In the genomic region with DNA sequence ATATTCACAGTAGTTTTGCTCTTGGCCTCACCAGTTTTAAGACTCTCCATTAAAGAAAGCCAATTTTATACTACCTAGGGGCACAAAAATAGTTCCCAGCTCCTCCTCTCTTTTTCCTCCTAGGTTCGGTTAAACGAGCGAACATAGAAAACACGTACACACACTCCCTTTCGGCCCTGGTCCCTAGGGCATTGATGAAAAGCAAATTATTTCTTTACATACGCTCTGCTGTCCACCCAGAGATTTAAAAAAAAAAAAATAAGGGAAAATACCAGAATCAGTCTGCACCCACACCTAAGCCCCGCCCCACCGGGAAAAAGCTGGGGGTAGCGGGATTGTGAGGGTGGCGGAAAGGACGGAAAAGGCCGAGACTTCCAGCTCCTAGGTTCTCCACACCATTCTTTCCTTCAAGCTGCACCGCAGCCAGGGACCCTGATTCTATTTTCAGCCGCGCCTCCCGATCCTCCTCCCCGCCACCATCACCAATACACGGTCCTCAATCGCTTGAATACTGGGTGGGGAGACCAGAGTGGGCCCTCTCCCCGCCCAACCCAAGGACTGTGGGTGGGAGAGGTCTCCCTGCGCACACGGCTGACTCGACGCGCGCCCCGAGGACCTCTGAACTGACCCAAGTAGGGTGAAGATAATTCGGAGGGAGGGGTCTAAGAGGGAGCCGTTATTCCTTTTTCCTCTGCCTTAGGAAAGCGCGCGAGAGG, we compare ENCODE assay signal across 8 cellular contexts. TPM values are rescaled to one million over a fixed set of nuclear protein-coding genes. Genes with fewer than 3 reads are reported as not detected.
DNase-seq lines count a peak whose midpoint lies in the region; ATAC-seq, FAIRE-seq and TF ChIP-seq lines count a peak whose summit lies in the region.

No MANE protein-coding gene starts in this region.

- TF ChIP-seq POLR2A in H1 (IDR thresholded peaks at IDR 0.05; ENCODE audit: control extremely low read depth in 1 of 2, low read depth in 2 of 2, low read length in 2 of 2) = peak; percentile 65 to 69; a peak in 2 of 3 replicates

- no peak for TF ChIP-seq RAD21 in H1 (IDR thresholded peaks at IDR 0.05 in 1 of 2, conservative IDR thresholded peaks at IDR 0.05 in 1 of 2; ENCODE audit: low read depth in 2 of 2, low read length in 2 of 2)

- TF ChIP-seq EP300 in H1 (IDR thresholded peaks at IDR 0.05; ENCODE audit: borderline replicate concordance in 1 of 2, low read depth in 2 of 2, low read length in 2 of 2) = no peak

- H4K5ac ChIP-seq in H1 (ENCODE audit: insufficient read length, low read depth, low read length) = peak overlapping the region; percentile 87

- H2BK5ac ChIP-seq in H1 (ENCODE audit: low read depth, low read length) = peak overlapping the region; percentile 100

- no peak overlapping the region for H3K14ac ChIP-seq in H1 (ENCODE audit: insufficient read length)

- peak; percentile 75 for FAIRE-seq in GM19239 (lab: Jason Lieb, UNC)
- FAIRE-seq in H1 (lab: Jason Lieb, UNC) = no peak
- no peak for FAIRE-seq in urothelium cell line (lab: Jason Lieb, UNC)

- H3K79me1 ChIP-seq in H1 (ENCODE audit: low read depth, low read length) = no peaks in the 10 kb centered on the region; the same call in 1 of the 2 replicates

- intact Hi-C loops in CD4-positive, alpha-beta T cell (cut with DNase I, micrococcal nuclease) = loop anchor here in 1 of 2 experiments (10.0 kb wide), 1 partner anchor 922 kb away; the partner anchor contains the start of gene OLA1

- CTCF ChIA-PET in CD4-positive, alpha-beta T cell (lab: Charles Lee) = interaction anchor here (0.9 kb wide), 1 partner anchor 14 kb away, joined by 3 read pairs; the partner anchor contains the start of gene ATP5MC3
- CTCF ChIA-PET in T-cell (lab: Charles Lee) = interaction anchor here in 1 of 2 donors (0.9 kb wide), 1 partner anchor 12 kb away, joined by 4 read pairs; no protein-coding TSS in a partner anchor
- CTCF ChIA-PET in H1 (lab: Charles Lee; ENCODE audit: partially characterized antibody) = interaction anchor here (0.6 to 1.3 kb wide), 4 partner anchors 19 to 61 kb away, joined by 3 read pairs; no protein-coding TSS in a partner anchor

- no peaks in the 10 kb centered on the region for H3K27me3 Mint-ChIP-seq in CD4-positive, alpha-beta T cell
- no peaks in the 10 kb centered on the region for H3K27me3 Mint-ChIP-seq in T-cell

- no peak overlapping the region for H2AK5ac ChIP-seq in H1 (ENCODE audit: low read depth, low read length)

- peaks cover 14 to 59% of the 10 kb centered on the region in 2 experiments for H3K79me2 ChIP-seq in H1 (ENCODE audit: control insufficient read depth in 1 of 2, insufficient read depth in 2 of 2, low read length in 2 of 2)

- peak; percentile 1 for ATAC-seq in CD4-positive, alpha-beta T cell (ENCODE audit: poor library complexity)
- ATAC-seq in T-cell (replicated peaks in 1 of 4) = peak in 2 of 4 experiments; percentile 1 to 3

- H4K91ac ChIP-seq in H1 (replicated peaks; ENCODE audit: insufficient read length, low read length) = peak overlapping the region; percentile 66

- no peak overlapping the region for H2BK120ac ChIP-seq in H1 (replicated peaks; ENCODE audit: low read depth, low read length)

- H3K23me2 ChIP-seq in H1 (ENCODE audit: low read depth, low read length) = no peaks in the 10 kb centered on the region

- H3K56ac ChIP-seq in H1 (replicated peaks; ENCODE audit: insufficient read length, low read depth, low read length) = peak overlapping the region; percentile 85

- H3K9ac ChIP-seq in HUES48 (ENCODE audit: low read depth, low read length) (peak overlapping the region; percentile 94), H1 (replicated peaks in 1 of 4; ENCODE audit: extremely low read depth in 1 of 4, low read depth in 3 of 4, low read length in 3 of 4) (peak overlapping the region; percentile 77 to 99 (median 90)), mucosa of rectum (ENCODE audit: low read depth in 1 of 2, low read length in 2 of 2) (peak overlapping the region; percentile 100)

- H4K20me1 ChIP-seq in H1 (replicated peaks in 1 of 2; ENCODE audit: control insufficient read depth in 1 of 2, insufficient read depth in 2 of 2, low read length in 2 of 2) = peaks cover under 1 to 2% of the 10 kb centered on the region in 2 experiments

- POLR2A ChIA-PET in CD4-positive, alpha-beta T cell (lab: Charles Lee) = interaction anchor here (0.9 to 1.0 kb wide), 2 partner anchors 12 to 772 kb away, joined by 3 to 4 read pairs; partner anchors contain the start of gene SCRN3
- POLR2A ChIA-PET in T-cell (lab: Charles Lee) (interaction anchor here (0.6 to 0.9 kb wide), 3 partner anchors 12 to 1209 kb away, joined by 3 to 6 read pairs (median 3); no protein-coding TSS in a partner anchor), H1 (lab: Charles Lee; ENCODE audit: partially characterized antibody) (interaction anchor here (0.7 to 1.7 kb wide), 6 partner anchors 8 to 163 kb away, joined by 3 to 5 read pairs (median 4); partner anchors contain the start of gene CHN1)

- H2AFZ ChIP-seq in H1 (ENCODE audit: low read length) = no peak overlapping the region; the same call in 1 of the 2 replicates

- H3K4me3 ChIP-seq in HUES48 (ENCODE audit: low read depth, low read length) (peak overlapping the region; percentile 98), H1 (ENCODE audit: extremely low read depth in 1 of 4, insufficient read depth in 2 of 4, low read depth in 3 of 4, low read length in 4 of 4) (peak overlapping the region; percentile 82 to 100 (median 90)), mucosa of rectum (ENCODE audit: low read length in 2 of 2) (peak overlapping the region; percentile 100)

- peak overlapping the region; percentile 90 for H3K27ac Mint-ChIP-seq in CD4-positive, alpha-beta T cell
- peak overlapping the region; percentile 99 for H3K27ac Mint-ChIP-seq in T-cell

- DNase-seq in CD4-positive, alpha-beta T cell = peak in 3 of 10 experiments; percentile 7 to 20 (median 12)
- DNase-seq in GM19239 (ENCODE audit: insufficient read length, low spot score) (no peak), T-cell (peak in 12 of 34 experiments; percentile 3 to 28 (median 17)), H1 (ENCODE audit: low read depth in 1 of 2, low spot score in 2 of 2) (peak in 1 of 2 experiments; percentile 59), urothelium cell line (ENCODE audit: low spot score) (peak; percentile 38), NCI-H2081 treated with DMSO at 0.1 percent for 48 hours (lab: John Stamatoyannopoulos, UW) (no peak)

- no peak overlapping the region for H2BK15ac ChIP-seq in H1 (ENCODE audit: low read length)

- peaks cover 17% of the 10 kb centered on the region for H3K36me3 Mint-ChIP-seq in CD4-positive, alpha-beta T cell (ENCODE audit: low read depth)
- H3K36me3 Mint-ChIP-seq in T-cell = peaks cover 5% of the 10 kb centered on the region

- TF ChIP-seq CTCF in CD4-positive, alpha-beta T cell (IDR thresholded peaks at IDR 0.05) = no peak
- TF ChIP-seq CTCF in H1 (IDR thresholded peaks at IDR 0.05; ENCODE audit: control extremely low read depth in 1 of 3, insufficient read depth in 1 of 3, low read depth in 1 of 3, low read length in 3 of 3) = no peak

- H3K27me3 ChIP-seq in CD4-positive, alpha-beta T cell (ENCODE audit: control insufficient read depth, insufficient read depth, low read length) = no peaks in the 10 kb centered on the region
- H3K27me3 ChIP-seq in HUES48 (ENCODE audit: control insufficient read depth, insufficient read depth, low read length) (no peaks in the 10 kb centered on the region), H1 (replicated peaks in 1 of 4; ENCODE audit: control insufficient read depth in 3 of 4, extremely low read depth in 1 of 4, insufficient read depth in 3 of 4, low read length in 3 of 4) (no peaks in the 10 kb centered on the region), mucosa of rectum (ENCODE audit: control insufficient read depth in 2 of 2, insufficient read depth in 2 of 2, low read length in 2 of 2) (no peaks in the 10 kb centered on the region)

- H2BK12ac ChIP-seq in H1 (ENCODE audit: low read depth, low read length) = no peak overlapping the region

- H3K4me1 Mint-ChIP-seq in CD4-positive, alpha-beta T cell (ENCODE audit: low read depth) = peaks cover 65% of the 10 kb centered on the region
- peaks cover 41 to 62% (median 59%) of the 10 kb centered on the region in 3 donors for H3K4me1 Mint-ChIP-seq in T-cell

- H3K9me3 Mint-ChIP-seq in CD4-positive, alpha-beta T cell = no peaks in the 10 kb centered on the region
- H3K9me3 Mint-ChIP-seq in T-cell = no peaks in the 10 kb centered on the region

- H3K18ac ChIP-seq in H1 (ENCODE audit: extremely low read depth, low read length) = peak overlapping the region; percentile 52

- H2BK20ac ChIP-seq in H1 (ENCODE audit: low read length) = no peak overlapping the region

- H3K27ac ChIP-seq in CD4-positive, alpha-beta T cell (ENCODE audit: low read depth, low read length) = peak overlapping the region; percentile 84
- H3K27ac ChIP-seq in HUES48 (ENCODE audit: low read depth, low read length) = peak overlapping the region; percentile 91
- peak overlapping the region; percentile 94 for H3K27ac ChIP-seq in H1 (ENCODE audit: low read depth, low read length)
- H3K27ac ChIP-seq in mucosa of rectum (ENCODE audit: low read depth in 2 of 2, low read length in 2 of 2) = peak overlapping the region; percentile 95 to 97

- H3K9me3 ChIP-seq in CD4-positive, alpha-beta T cell (ENCODE audit: control insufficient read depth, low read length) = no peaks in the 10 kb centered on the region
- H3K9me3 ChIP-seq in HUES48 (ENCODE audit: control insufficient read depth, insufficient read depth, low read length) = no peaks in the 10 kb centered on the region
- no peaks in the 10 kb centered on the region; a peak in 1 of 4 replicates for H3K9me3 ChIP-seq in H1 (ENCODE audit: insufficient read depth in 2 of 2, low read depth in 1 of 2, low read length in 1 of 2)
- H3K9me3 ChIP-seq in mucosa of rectum (ENCODE audit: control insufficient read depth in 2 of 2, low read length in 2 of 2) = no peaks in the 10 kb centered on the region

- 2% methylated on average over 28 of the region's 32 CpGs; no CpG with 5 or more reads in 1 of the 2 experiments for WGBS in H1 (ENCODE audit: extremely low coverage in 1 of 2, insufficient coverage in 1 of 2, insufficient read length in 1 of 2, insufficient replicate concordance in 2 of 2, low coverage in 1 of 2, low lambda C conversion rate in 2 of 2, missing lambda C conversion rate in 1 of 2), 2 experiments

- H3K4me3 Mint-ChIP-seq in CD4-positive, alpha-beta T cell = peak overlapping the region; percentile 91
- H3K4me3 Mint-ChIP-seq in T-cell = peak overlapping the region; percentile 93 to 100 (median 99)

- H4K8ac ChIP-seq in H1 (ENCODE audit: extremely low read depth, insufficient read depth, low read length) = peak overlapping the region; percentile 99; the same call in 1 of the 2 replicates

- H3K36me3 ChIP-seq in HUES48 (ENCODE audit: control insufficient read depth, insufficient read depth, low read length) = no peaks in the 10 kb centered on the region
- H3K36me3 ChIP-seq in H1 (ENCODE audit: control insufficient read depth in 2 of 4, insufficient read depth in 4 of 4, low read length in 3 of 4) = no peaks in the 10 kb centered on the region
- peaks cover 0 to 2% of the 10 kb centered on the region in 2 donors for H3K36me3 ChIP-seq in mucosa of rectum (ENCODE audit: control insufficient read depth in 2 of 2, insufficient read depth in 2 of 2, low read length in 2 of 2)

- no peak overlapping the region for H3K23ac ChIP-seq in H1 (ENCODE audit: insufficient read length)

- H3K4ac ChIP-seq in H1 (replicated peaks; ENCODE audit: insufficient read length, low read depth, low read length) = peak overlapping the region; percentile 97

- peak overlapping the region; percentile 63 to 83 for H3K4me2 ChIP-seq in H1 (ENCODE audit: insufficient read depth in 1 of 2, low read depth in 2 of 2, low read length in 2 of 2)

- peaks cover 8% of the 10 kb centered on the region for H3K4me1 ChIP-seq in HUES48 (ENCODE audit: control insufficient read depth, insufficient read depth, low read length)
- H3K4me1 ChIP-seq in H1 (replicated peaks in 1 of 4; ENCODE audit: control insufficient read depth in 3 of 4, insufficient read depth in 4 of 4, low read length in 3 of 4) = no peaks in the 10 kb centered on the region
- H3K4me1 ChIP-seq in mucosa of rectum (ENCODE audit: control insufficient read depth in 2 of 2, insufficient read depth in 2 of 2, low read length in 2 of 2) = peaks cover 4 to 5% of the 10 kb centered on the region in 2 donors

RNA-seq across cellular contexts. Expression of gene ATF2, which starts 0.8 kb away (rescaled TPM):
- 10 to 100 TPM; 44.7 to 44.8 TPM for total RNA-seq in CD4-positive, alpha-beta T cell
- 10 to 100 TPM; 49.1 to 57.0 (median 52.9) TPM for total RNA-seq in T-cell
- total RNA-seq in H1 (2021; fragmentation: NEBNext Ultra II Directional; extraction: Animal tissue kit (Norgen Biotek cat#: 25700)) = 43.1 and 46.5 TPM in 2 replicates
- polyA plus RNA-seq in H1 (2011; rRNA removed) = 17.5 and 31.2 TPM in 2 replicates
- 24.1 TPM for polyA plus RNA-seq in H1 (2011; cell fraction: cytosol; rRNA removed)
- 29.7 TPM for polyA plus RNA-seq in H1 (2011; cell fraction: nucleus; rRNA removed)
- polyA plus RNA-seq in H1 (2012, experiment 1 of 2) = 18.9 to 32.9 TPM (median 24.9 TPM) in 4 replicates
- 1.3 TPM for polyA plus RNA-seq in H1 (2012, experiment 2 of 2)
- 21.0 TPM for polyA plus RNA-seq in H1 (2013, experiment 1 of 2)
- polyA plus RNA-seq in H1 (2013, experiment 2 of 2) = 21.7 TPM
- polyA minus RNA-seq in H1 (2011; rRNA and poly(A)+ RNA removed) = 123 and 172 TPM in 2 replicates
- 41.2 TPM for polyA minus RNA-seq in H1 (2011; cell fraction: cytosol; rRNA and poly(A)+ RNA removed)
- 149 TPM for polyA minus RNA-seq in H1 (2011; cell fraction: nucleus; rRNA and poly(A)+ RNA removed)

RNA-seq across cellular contexts. Expression of gene ATP5MC3, which starts 14.3 kb away (rescaled TPM):
- total RNA-seq in CD4-positive, alpha-beta T cell = 10 to 100 TPM; 79.5 to 81.6 TPM
- 10 to 100 TPM; 74.4 to 91.3 (median 89.4) TPM for total RNA-seq in T-cell
- 320 and 327 TPM in 2 replicates for total RNA-seq in H1 (2021; fragmentation: NEBNext Ultra II Directional; extraction: Animal tissue kit (Norgen Biotek cat#: 25700))
- 500 and 856 TPM in 2 replicates for polyA plus RNA-seq in H1 (2011; rRNA removed)
- 561 TPM for polyA plus RNA-seq in H1 (2011; cell fraction: cytosol; rRNA removed)
- polyA plus RNA-seq in H1 (2011; cell fraction: nucleus; rRNA removed) = 153 TPM
- polyA plus RNA-seq in H1 (2012, experiment 1 of 2) = 400 to 492 TPM (median 430 TPM) in 4 replicates
- 488 TPM for polyA plus RNA-seq in H1 (2012, experiment 2 of 2)
- polyA plus RNA-seq in H1 (2013, experiment 1 of 2) = 358 TPM
- polyA plus RNA-seq in H1 (2013, experiment 2 of 2) = 374 TPM
- polyA minus RNA-seq in H1 (2011; rRNA and poly(A)+ RNA removed) = 187 and 206 TPM in 2 replicates
- polyA minus RNA-seq in H1 (2011; cell fraction: cytosol; rRNA and poly(A)+ RNA removed) = 113 TPM
- 89.8 TPM for polyA minus RNA-seq in H1 (2011; cell fraction: nucleus; rRNA and poly(A)+ RNA removed)
